In genomic region chr3:190012314-190012782, GRCh38 we compare ENCODE assay signal across 11 cellular contexts.
A peak's percentile ranks its signal among the peaks of the same experiment; 100 is the strongest.
DNase-seq lines count a peak whose midpoint lies in the region; ATAC-seq, FAIRE-seq and TF ChIP-seq lines count a peak whose summit lies in the region.
"Had no signal": no experiment of that assay in that cellular context is flagged by ENCODE, and none has a peak within 500 bp of the region (broad histone marks: within the 10 kb centered on the region; RNA-seq: fewer than 3 reads in every experiment).

No MANE protein-coding gene starts in this region.

- 58% methylated on average over 4 of the region's 4 CpGs for WGBS in right cardiac atrium

- no peaks in the 10 kb centered on the region for H3K27me3 Mint-ChIP-seq in osteocyte (ENCODE audit: unreplicated experiment)

- H3K36me3 ChIP-seq in SJSA1: no peaks in the 10 kb centered on the region

- peaks cover 62% of the 10 kb centered on the region for H3K4me1 ChIP-seq in SJSA1 (replicated peaks)
- no peaks in the 10 kb centered on the region for H3K4me1 ChIP-seq in right cardiac atrium (ENCODE audit: control insufficient read depth, insufficient read depth, low read length)

- peak; percentile 100 for FAIRE-seq in G401.6 (lab: Jason Lieb, UNC)

- ATAC-seq in right cardiac atrium (no peak), GM21526 (IDR thresholded peaks at IDR 0.05; ENCODE audit: low FRiP score, unreplicated experiment) (no peak)

- peaks cover 89% of the 10 kb centered on the region for H3K4me1 Mint-ChIP-seq in osteocyte (ENCODE audit: unreplicated experiment)

- H3K27ac ChIP-seq in SJSA1 (peak overlapping the region; percentile 72), right cardiac atrium (ENCODE audit: low read length) (no peak overlapping the region)

- TF ChIP-seq CTCF in osteocyte (IDR thresholded peaks at IDR 0.05): peak; percentile 6

- no peaks in the 10 kb centered on the region for H3K9me3 ChIP-seq in SJSA1 (replicated peaks)
- no peaks in the 10 kb centered on the region for H3K9me3 ChIP-seq in right cardiac atrium (ENCODE audit: control insufficient read depth, low read length)

- peaks cover 4% of the 10 kb centered on the region for H3K36me3 Mint-ChIP-seq in osteocyte (ENCODE audit: unreplicated experiment)
- H3K36me3 Mint-ChIP-seq: brain had no signal

- H3K4me3 ChIP-seq in SJSA1 (no peak overlapping the region), right cardiac atrium (ENCODE audit: low read length) (no peak overlapping the region)

- H3K27ac Mint-ChIP-seq in osteocyte (ENCODE audit: unreplicated experiment): peak overlapping the region; percentile 87

- H3K27me3 ChIP-seq in SJSA1 (replicated peaks) (no peaks in the 10 kb centered on the region), right cardiac atrium (ENCODE audit: control insufficient read depth, insufficient read depth) (no peaks in the 10 kb centered on the region)

- peak overlapping the region; percentile 23 for H3K4me3 Mint-ChIP-seq in osteocyte (ENCODE audit: unreplicated experiment)

- peak in 1 of 2 experiments; percentile 62 for DNase-seq in SJSA1 (ENCODE audit: low read depth in 1 of 2, low spot score in 2 of 2)
- DNase-seq in fibroblast of peridontal ligament (ENCODE audit: extremely low read depth): peak; percentile 43
- no peak for DNase-seq in osteocyte (ENCODE audit: extremely low spot score, unreplicated experiment)
- no peak for DNase-seq in DMS53 treated with DMSO at 0.1 percent for 48 hours (lab: John Stamatoyannopoulos, UW; ENCODE audit: unreplicated experiment)
- DNase-seq in right cardiac atrium: no peak
- DNase-seq in NCI-H524 treated with DMSO at 0.1 percent for 48 hours (lab: John Stamatoyannopoulos, UW): no peak
- DNase-seq: islet precursor cell; stimulated activated CD4-positive, alpha-beta T cell treated with anti-CD3 and anti-CD28 coated beads, Interleukin-12 subunit alpha, Interleukin-12 subunit beta, amount 100 ng/mL, for 4 hours had no signal

- intact Hi-C loops in right cardiac atrium (cut with DNase I): no loop called here

- no peaks in the 10 kb centered on the region for H3K9me3 Mint-ChIP-seq in osteocyte (ENCODE audit: unreplicated experiment)
- H3K9me3 Mint-ChIP-seq: brain had no signal
